15 cellular contexts compared by ENCODE assay signal in genomic region chr19:38697641-38698071, GRCh38. TPM values are rescaled to one million over a fixed set of nuclear protein-coding genes. Genes with fewer than 3 reads are reported as not detected.
DNase-seq lines count a peak whose midpoint lies in the region; ATAC-seq, FAIRE-seq and TF ChIP-seq lines count a peak whose summit lies in the region.
"Had no signal": no experiment of that assay in that cellular context is flagged by ENCODE, and none has a peak within 500 bp of the region (broad histone marks: within the 10 kb centered on the region; RNA-seq: fewer than 3 reads in every experiment).

No MANE protein-coding gene starts in this region.

- CTCF ChIA-PET in H1 (lab: Charles Lee; ENCODE audit: partially characterized antibody) = interaction anchor here (0.7 to 3.5 kb wide), 3 partner anchors 11 to 189 kb away, joined by 3 to 8 read pairs (median 4); no protein-coding TSS in a partner anchor

- 0 out of 2 replicates have a peak overlapping the region, but pooled peaks have one; percentile 56 for H2AK5ac ChIP-seq in H1 (ENCODE audit: low read depth, low read length)

- no peak for ATAC-seq in natural killer cell treated with Interleukin-12 subunit alpha and Interleukin-12 subunit beta and Interleukin-15 and Interleukin-18, amount 100 ng/mL, for 72 hours

- no peaks in the 10 kb centered on the region for H3K9me3 ChIP-seq in H1 (ENCODE audit: insufficient read depth in 2 of 2, low read depth in 1 of 2, low read length in 1 of 2)

- H3K27me3 ChIP-seq in H1 (replicated peaks in 1 of 4; ENCODE audit: control insufficient read depth in 3 of 4, extremely low read depth in 1 of 4, insufficient read depth in 3 of 4, low read length in 3 of 4) = no peaks in the 10 kb centered on the region; a peak in 1 of 7 replicates

- no peak overlapping the region for H4K91ac ChIP-seq in H1 (replicated peaks; ENCODE audit: insufficient read length, low read length)

- no peak overlapping the region for H4K8ac ChIP-seq in H1 (ENCODE audit: extremely low read depth, insufficient read depth, low read length)

- no peak overlapping the region for H2BK120ac ChIP-seq in H1 (replicated peaks; ENCODE audit: low read depth, low read length)

- no peak for TF ChIP-seq POLR2A in H1 (IDR thresholded peaks at IDR 0.05; ENCODE audit: control extremely low read depth in 1 of 2, low read depth in 2 of 2, low read length in 2 of 2)

- no peak overlapping the region for H2BK20ac ChIP-seq in H1 (ENCODE audit: low read length)

- no peaks in the 10 kb centered on the region for H3K9me3 Mint-ChIP-seq in activated CD4-positive, alpha-beta T cell treated with anti-CD3 and anti-CD28 coated beads, Interleukin-2, amount 10 ng/mL, durations not matched to agents 24 days and 14 days
- H3K9me3 Mint-ChIP-seq in natural killer cell treated with Interleukin-12 subunit alpha and Interleukin-12 subunit beta and Interleukin-15 and Interleukin-18, amount 100 ng/mL, for 72 hours = no peaks in the 10 kb centered on the region
- no peaks in the 10 kb centered on the region for H3K9me3 Mint-ChIP-seq in type B pancreatic cell
- H3K9me3 Mint-ChIP-seq: activated B cell treated with CpG ODN at 0.5 μM for 24 hours had no signal

- H3K4me2 ChIP-seq in H1 (ENCODE audit: insufficient read depth in 1 of 2, low read depth in 2 of 2, low read length in 2 of 2) = no peak overlapping the region

- no peak overlapping the region for H2BK15ac ChIP-seq in H1 (ENCODE audit: low read length)

- peaks cover 58% of the 10 kb centered on the region for H3K4me1 Mint-ChIP-seq in activated CD4-positive, alpha-beta T cell treated with anti-CD3 and anti-CD28 coated beads, Interleukin-2, amount 10 ng/mL, durations not matched to agents 24 days and 14 days
- peaks cover 69 to 70% of the 10 kb centered on the region in 2 donors for H3K4me1 Mint-ChIP-seq in natural killer cell treated with Interleukin-12 subunit alpha and Interleukin-12 subunit beta and Interleukin-15 and Interleukin-18, amount 100 ng/mL, for 72 hours (ENCODE audit: low read depth in 2 of 2)
- peaks cover 48% of the 10 kb centered on the region for H3K4me1 Mint-ChIP-seq in type B pancreatic cell (ENCODE audit: unreplicated experiment)

- no peaks in the 10 kb centered on the region for H3K27me3 Mint-ChIP-seq in activated CD4-positive, alpha-beta T cell treated with anti-CD3 and anti-CD28 coated beads, Interleukin-2, amount 10 ng/mL, durations not matched to agents 24 days and 14 days
- H3K27me3 Mint-ChIP-seq in natural killer cell treated with Interleukin-12 subunit alpha and Interleukin-12 subunit beta and Interleukin-15 and Interleukin-18, amount 100 ng/mL, for 72 hours = no peaks in the 10 kb centered on the region
- no peaks in the 10 kb centered on the region for H3K27me3 Mint-ChIP-seq in type B pancreatic cell
- H3K27me3 Mint-ChIP-seq: activated B cell treated with CpG ODN at 0.5 μM for 24 hours had no signal

- peaks cover 0 to 68% of the 10 kb centered on the region in 2 experiments; a peak in 2 of 4 replicates for H3K79me2 ChIP-seq in H1 (ENCODE audit: control insufficient read depth in 1 of 2, insufficient read depth in 2 of 2, low read length in 2 of 2)

- no peak for TF ChIP-seq CTCF in H1 (IDR thresholded peaks at IDR 0.05; ENCODE audit: control extremely low read depth in 1 of 3, insufficient read depth in 1 of 3, low read depth in 1 of 3, low read length in 3 of 3)
- TF ChIP-seq CTCF in type B pancreatic cell (conservative IDR thresholded peaks at IDR 0.05) = no peak

- H3K4ac ChIP-seq in H1 (replicated peaks; ENCODE audit: insufficient read length, low read depth, low read length) = no peak overlapping the region

- FAIRE-seq in H1 (lab: Jason Lieb, UNC) = no peak
- FAIRE-seq: A204.1, colon had no signal

- no peak overlapping the region for H3K18ac ChIP-seq in H1 (ENCODE audit: extremely low read depth, low read length)

- no peak overlapping the region for H3K4me3 ChIP-seq in H1 (ENCODE audit: extremely low read depth in 1 of 4, insufficient read depth in 2 of 4, low read depth in 3 of 4, low read length in 4 of 4)

- TF ChIP-seq EP300 in H1 (IDR thresholded peaks at IDR 0.05; ENCODE audit: borderline replicate concordance in 1 of 2, low read depth in 2 of 2, low read length in 2 of 2) = no peak

- POLR2A ChIA-PET in H1 (lab: Charles Lee; ENCODE audit: partially characterized antibody) = interaction anchor here (1.3 to 3.5 kb wide), 3 partner anchors 11 to 50 kb away, joined by 3 to 15 read pairs (median 3); partner anchors contain the start of gene ACTN4

- no peak for TF ChIP-seq RAD21 in H1 (IDR thresholded peaks at IDR 0.05 in 1 of 2, conservative IDR thresholded peaks at IDR 0.05 in 1 of 2; ENCODE audit: low read depth in 2 of 2, low read length in 2 of 2)

- peaks cover 11% of the 10 kb centered on the region for H3K36me3 Mint-ChIP-seq in activated CD4-positive, alpha-beta T cell treated with anti-CD3 and anti-CD28 coated beads, Interleukin-2, amount 10 ng/mL, durations not matched to agents 24 days and 14 days (ENCODE audit: low read depth)
- no peaks in the 10 kb centered on the region for H3K36me3 Mint-ChIP-seq in natural killer cell treated with Interleukin-12 subunit alpha and Interleukin-12 subunit beta and Interleukin-15 and Interleukin-18, amount 100 ng/mL, for 72 hours
- H3K36me3 Mint-ChIP-seq in type B pancreatic cell = peaks cover 3% of the 10 kb centered on the region

- peaks cover 36% of the 10 kb centered on the region for H3K79me1 ChIP-seq in H1 (ENCODE audit: low read depth, low read length)

- H3K14ac ChIP-seq in H1 (ENCODE audit: insufficient read length) = no peak overlapping the region

- no peak overlapping the region for H3K56ac ChIP-seq in H1 (replicated peaks; ENCODE audit: insufficient read length, low read depth, low read length)

- WGBS in H1 (ENCODE audit: extremely low coverage in 1 of 2, insufficient coverage in 1 of 2, insufficient read length in 1 of 2, insufficient replicate concordance in 2 of 2, low coverage in 1 of 2, low lambda C conversion rate in 2 of 2, missing lambda C conversion rate in 1 of 2), 2 experiments = 85% methylated on average over 11 of the region's 11 CpGs; no CpG with 5 or more reads in 1 of the 2 experiments

- peak overlapping the region; percentile 64 for H2BK5ac ChIP-seq in H1 (ENCODE audit: low read depth, low read length)

- H2BK12ac ChIP-seq in H1 (ENCODE audit: low read depth, low read length) = no peak overlapping the region

- no peak overlapping the region for H3K4me3 Mint-ChIP-seq in activated CD4-positive, alpha-beta T cell treated with anti-CD3 and anti-CD28 coated beads, Interleukin-2, amount 10 ng/mL, durations not matched to agents 24 days and 14 days
- H3K4me3 Mint-ChIP-seq in natural killer cell treated with Interleukin-12 subunit alpha and Interleukin-12 subunit beta and Interleukin-15 and Interleukin-18, amount 100 ng/mL, for 72 hours = peak overlapping the region; percentile 55
- H3K4me3 Mint-ChIP-seq in type B pancreatic cell = no peak overlapping the region
- H3K4me3 Mint-ChIP-seq: activated B cell treated with CpG ODN at 0.5 μM for 24 hours had no signal

- no peak overlapping the region for H3K23ac ChIP-seq in H1 (ENCODE audit: insufficient read length)

- no peak for DNase-seq in activated CD4-positive, alpha-beta T cell treated with anti-CD3 and anti-CD28 coated beads, Interleukin-2, amount 10 ng/mL, durations not matched to agents 24 days and 14 days
- DNase-seq in activated CD4-positive, alpha-beta T cell treated with anti-CD3 and anti-CD28 coated beads for 48 hours = no peak
- no peak for DNase-seq in H1 (ENCODE audit: low read depth in 1 of 2, low spot score in 2 of 2)
- DNase-seq in natural killer cell treated with Interleukin-12 subunit alpha and Interleukin-12 subunit beta and Interleukin-15 and Interleukin-18, amount 100 ng/mL, for 72 hours (ENCODE audit: low spot score) = no peak
- no peak for DNase-seq in type B pancreatic cell (ENCODE audit: extremely low spot score, unreplicated experiment)
- DNase-seq in HUDEP-2 (lab: John Stamatoyannopoulos, UW; ENCODE audit: unreplicated experiment in 76 of 76) = no peak
- no peak for DNase-seq in KG1 (lab: John Stamatoyannopoulos, UW)
- no peak for DNase-seq in stimulated activated CD4-positive, alpha-beta T cell treated with anti-CD3 and anti-CD28 coated beads, Interleukin-2, amount 100 ng/mL, for 24 hours
- DNase-seq: activated B cell treated with CpG ODN at 0.5 μM for 24 hours, activated gamma-delta T cell, DMS79, NCI-H345, SHP77 had no signal

- peaks cover 3 to 29% (median 19%) of the 10 kb centered on the region in 4 experiments for H3K4me1 ChIP-seq in H1 (replicated peaks in 1 of 4; ENCODE audit: control insufficient read depth in 3 of 4, insufficient read depth in 4 of 4, low read length in 3 of 4)

- H3K27ac Mint-ChIP-seq in activated CD4-positive, alpha-beta T cell treated with anti-CD3 and anti-CD28 coated beads, Interleukin-2, amount 10 ng/mL, durations not matched to agents 24 days and 14 days = peak overlapping the region; percentile 45
- H3K27ac Mint-ChIP-seq in natural killer cell treated with Interleukin-12 subunit alpha and Interleukin-12 subunit beta and Interleukin-15 and Interleukin-18, amount 100 ng/mL, for 72 hours = peak overlapping the region; percentile 77 to 98
- peak overlapping the region; percentile 77 for H3K27ac Mint-ChIP-seq in type B pancreatic cell
- H3K27ac Mint-ChIP-seq: activated B cell treated with CpG ODN at 0.5 μM for 24 hours had no signal

- peaks cover 8 to 27% (median 16%) of the 10 kb centered on the region in 4 experiments for H3K36me3 ChIP-seq in H1 (ENCODE audit: control insufficient read depth in 2 of 4, insufficient read depth in 4 of 4, low read length in 3 of 4)

- no peak overlapping the region for H3K27ac ChIP-seq in H1 (ENCODE audit: low read depth, low read length)

- H4K5ac ChIP-seq in H1 (ENCODE audit: insufficient read length, low read depth, low read length) = no peak overlapping the region

- no peaks in the 10 kb centered on the region for H3K23me2 ChIP-seq in H1 (ENCODE audit: low read depth, low read length)

- no peak overlapping the region for H3K9ac ChIP-seq in H1 (replicated peaks in 1 of 4; ENCODE audit: extremely low read depth in 1 of 4, low read depth in 3 of 4, low read length in 3 of 4)

- H4K20me1 ChIP-seq in H1 (replicated peaks in 1 of 2; ENCODE audit: control insufficient read depth in 1 of 2, insufficient read depth in 2 of 2, low read length in 2 of 2) = peaks cover 14 to 28% of the 10 kb centered on the region in 2 experiments

- intact Hi-C loops in activated CD4-positive, alpha-beta T cell treated with anti-CD3 and anti-CD28 coated beads, Interleukin-2, amount 10 ng/mL, durations not matched to agents 24 days and 14 days (cut with micrococcal nuclease) = no loop called here

- H2AFZ ChIP-seq in H1 (ENCODE audit: low read length) = no peak overlapping the region

RNA-seq across cellular contexts. Expression of gene CAPN12, which starts 46.6 kb away (rescaled TPM):
- 3.2 and 3.5 TPM in 2 replicates for total RNA-seq in activated CD4-positive, alpha-beta T cell treated with anti-CD3 and anti-CD28 coated beads, Interleukin-2, amount 10 ng/mL, durations not matched to agents 24 days and 14 days
- 7.9 and 8.8 TPM in 2 replicates for total RNA-seq in H1 (2021; fragmentation: NEBNext Ultra II Directional; extraction: Animal tissue kit (Norgen Biotek cat#: 25700))
- 20.0 and 25.9 TPM in 2 replicates for polyA plus RNA-seq in H1 (2011; rRNA removed)
- 16.5 TPM for polyA plus RNA-seq in H1 (2011; cell fraction: cytosol; rRNA removed)
- polyA plus RNA-seq in H1 (2011; cell fraction: nucleus; rRNA removed) = 58.9 TPM
- polyA plus RNA-seq in H1 (2012, experiment 1 of 2) = 4.8 to 13.3 TPM (median 8.3 TPM) in 4 replicates
- polyA plus RNA-seq in H1 (2012, experiment 2 of 2) = 4.3 TPM
- polyA plus RNA-seq in H1 (2013, experiment 1 of 2) = 13.2 TPM
- polyA plus RNA-seq in H1 (2013, experiment 2 of 2) = 11.1 TPM
- 3.7 and 5.0 TPM in 2 replicates for polyA minus RNA-seq in H1 (2011; rRNA and poly(A)+ RNA removed)
- polyA minus RNA-seq in H1 (2011; cell fraction: cytosol; rRNA and poly(A)+ RNA removed) = 6.4 TPM
- polyA minus RNA-seq in H1 (2011; cell fraction: nucleus; rRNA and poly(A)+ RNA removed) = 10.9 TPM
- total RNA-seq in natural killer cell treated with Interleukin-12 subunit alpha and Interleukin-12 subunit beta and Interleukin-15 and Interleukin-18, amount 100 ng/mL, for 72 hours = 10 to 100 TPM in 1 of 2 donors, 1 to 10 TPM in 1; 3.6 to 10.4 TPM
- total RNA-seq in type B pancreatic cell (ENCODE audit: low replicate concordance) = 3.0 and 4.5 TPM in 2 replicates

RNA-seq across cellular contexts. Expression of gene ACTN4, which starts 50.2 kb away (rescaled TPM):
- total RNA-seq in activated CD4-positive, alpha-beta T cell treated with anti-CD3 and anti-CD28 coated beads, Interleukin-2, amount 10 ng/mL, durations not matched to agents 24 days and 14 days = 243 and 257 TPM in 2 replicates
- 520 and 530 TPM in 2 replicates for total RNA-seq in H1 (2021; fragmentation: NEBNext Ultra II Directional; extraction: Animal tissue kit (Norgen Biotek cat#: 25700))
- 211 and 281 TPM in 2 replicates for polyA plus RNA-seq in H1 (2011; rRNA removed)
- 223 TPM for polyA plus RNA-seq in H1 (2011; cell fraction: cytosol; rRNA removed)
- polyA plus RNA-seq in H1 (2011; cell fraction: nucleus; rRNA removed) = 1,059 TPM
- 374 to 504 TPM (median 451 TPM) in 4 replicates for polyA plus RNA-seq in H1 (2012, experiment 1 of 2)
- 171 TPM for polyA plus RNA-seq in H1 (2012, experiment 2 of 2)
- 279 TPM for polyA plus RNA-seq in H1 (2013, experiment 1 of 2)
- polyA plus RNA-seq in H1 (2013, experiment 2 of 2) = 254 TPM
- 190 and 202 TPM in 2 replicates for polyA minus RNA-seq in H1 (2011; rRNA and poly(A)+ RNA removed)
- polyA minus RNA-seq in H1 (2011; cell fraction: cytosol; rRNA and poly(A)+ RNA removed) = 103 TPM
- polyA minus RNA-seq in H1 (2011; cell fraction: nucleus; rRNA and poly(A)+ RNA removed) = 171 TPM
- 100 to 1,000 TPM; 342 to 574 TPM for total RNA-seq in natural killer cell treated with Interleukin-12 subunit alpha and Interleukin-12 subunit beta and Interleukin-15 and Interleukin-18, amount 100 ng/mL, for 72 hours
- total RNA-seq in type B pancreatic cell (ENCODE audit: low replicate concordance) = 475 and 776 TPM in 2 replicates
